ENCODE assay signal across 30 cellular contexts in the genomic region with DNA sequence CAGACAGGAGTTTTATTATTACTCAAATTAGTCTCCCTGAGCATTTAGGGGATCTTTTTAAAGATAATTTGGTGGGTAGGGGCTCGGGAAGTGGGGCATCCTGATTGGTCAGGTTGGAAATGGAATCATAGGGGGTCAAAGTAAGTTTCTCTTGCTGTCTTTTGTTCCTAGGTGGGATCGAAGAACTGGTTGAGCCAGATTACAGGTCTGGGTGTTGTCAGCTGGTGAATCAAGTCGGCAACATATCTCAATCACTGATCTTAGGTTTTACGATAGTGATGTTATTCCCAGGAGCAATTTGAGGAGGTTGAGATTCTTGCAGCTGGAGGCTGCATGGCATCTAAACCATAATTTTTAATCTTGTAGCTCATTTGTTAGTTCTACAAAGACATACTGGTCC.
"Had no signal": no experiment of that assay in that cellular context is flagged by ENCODE, and none has a peak within 500 bp of the region (broad histone marks: within the 10 kb centered on the region; RNA-seq: fewer than 3 reads in every experiment).

No MANE protein-coding gene starts in this region.

- H2AFZ ChIP-seq: hepatocyte had no signal

- H3K4me3 ChIP-seq: body of pancreas, gastroesophageal sphincter, hepatocyte, ovary, right lobe of liver, testis, upper lobe of left lung, vagina had no signal

- H3K27me3 Mint-ChIP-seq: activated naive CD8-positive, alpha-beta T cell; naive B cell; progenitor cell of endocrine pancreas had no signal

- H3K9me3 ChIP-seq: body of pancreas, gastroesophageal sphincter, ovary, right lobe of liver, testis, upper lobe of left lung, vagina had no signal

- FAIRE-seq: colon, endometrium, keratinocyte, TTC549 had no signal

- H3K27ac ChIP-seq: body of pancreas, gastroesophageal sphincter, hepatocyte, ovary, right lobe of liver, testis, upper lobe of left lung, vagina, VCaP had no signal

- DNase-seq: activated CD4-positive, alpha-beta T cell treated with anti-CD3 and anti-CD28 coated beads for 48 hours; activated CD4-positive, alpha-beta T cell treated with anti-CD3 and anti-CD28 coated beads, Interleukin-2, amount 50 U/mL, for 48 hours; activated CD8-positive, alpha-beta memory T cell treated with anti-CD3 and anti-CD28 coated beads for 24 hours; activated effector memory CD4-positive, alpha-beta T cell treated with Interleukin-2 at 50 U/mL for 16 hours; activated naive CD4-positive, alpha-beta T cell treated with Interleukin-2 at 50 U/mL for 16 hours; aorta; body of pancreas; effector CD8-positive, alpha-beta T cell; erythroblast; left cardiac atrium; left ventricle myocardium superior; naive B cell; ovary; right lobe of liver; stimulated activated CD4-positive, alpha-beta T cell treated with anti-CD3 and anti-CD28 coated beads, Interleukin-2, amount 100 ng/mL, for 48 hours; stimulated activated naive CD8-positive, alpha-beta T cell treated with anti-CD3 and anti-CD28 coated beads, Interleukin-15, Interleukin-2, amounts not matched to agents 100 U/mL and 50 U/mL, for 24 hours; T-helper 9 cell; testis; upper lobe of left lung had no signal

- H3K4me1 Mint-ChIP-seq: naive B cell had no signal

- H3K36me3 Mint-ChIP-seq: activated naive CD8-positive, alpha-beta T cell; naive B cell had no signal

- H3K4me1 ChIP-seq: body of pancreas, gastroesophageal sphincter, right lobe of liver, testis, upper lobe of left lung, vagina had no signal

- H3K79me2 ChIP-seq: hepatocyte had no signal

- H3K27ac Mint-ChIP-seq: activated naive CD8-positive, alpha-beta T cell; naive B cell; progenitor cell of endocrine pancreas had no signal

- H3K4me3 Mint-ChIP-seq: activated naive CD8-positive, alpha-beta T cell; naive B cell had no signal

- ATAC-seq: activated CD4-positive, CD25-positive, alpha-beta regulatory T cell treated with anti-CD3 and anti-CD28 coated beads, Interleukin-2, amount 50 U/mL, for 24 hours; body of pancreas; gastroesophageal sphincter; left cardiac atrium; left ventricle myocardium superior; right lobe of liver; stimulated activated naive CD8-positive, alpha-beta T cell treated with anti-CD3 and anti-CD28 coated beads, Interleukin-15, Interleukin-2, amounts not matched to agents 100 U/mL and 50 U/mL, for 24 hours had no signal

- H3K4me2 ChIP-seq: hepatocyte had no signal

- H3K27me3 ChIP-seq: body of pancreas, gastroesophageal sphincter, hepatocyte, ovary, right lobe of liver, testis, upper lobe of left lung, vagina had no signal

- H3K36me3 ChIP-seq: gastroesophageal sphincter, ovary, right lobe of liver, upper lobe of left lung, vagina had no signal
